In genomic region chr1:178356299-178356698, GRCh38 we compare ENCODE assay signal across 9 cellular contexts.
"Had no signal": no experiment of that assay in that cellular context is flagged by ENCODE, and none has a peak within 500 bp of the region (broad histone marks: within the 10 kb centered on the region; RNA-seq: fewer than 3 reads in every experiment).

No MANE protein-coding gene starts in this region.

- ATAC-seq: HCT116 had no signal

- H3K9ac ChIP-seq: GM23248, KMS-11 had no signal

- FAIRE-seq: HTR-8/SVneo had no signal

- H3K4me1 ChIP-seq: HAP-1 had no signal

- H3K9me3 ChIP-seq: HAP-1 had no signal

- H3K36me3 ChIP-seq: HAP-1 had no signal

- H3K4me2 ChIP-seq: KMS-11 had no signal

- H3K27ac ChIP-seq: GM23248, KMS-11 had no signal

- H3K4me3 ChIP-seq: GM23248, HAP-1 had no signal

- H2AFZ ChIP-seq: GM23248 had no signal

- DNase-seq: GM23248, GOT3, H7, Karpas-422, KBM-7 had no signal
